Comparison of ENCODE assay signal across 25 cellular contexts in genomic region chr13:23407996-23408395, GRCh38. TPM values are rescaled to one million over a fixed set of nuclear protein-coding genes. Genes with fewer than 3 reads are reported as not detected.
DNase-seq lines count a peak whose midpoint lies in the region; ATAC-seq, FAIRE-seq and TF ChIP-seq lines count a peak whose summit lies in the region.
"Had no signal": no experiment of that assay in that cellular context is flagged by ENCODE, and none has a peak within 500 bp of the region (broad histone marks: within the 10 kb centered on the region; RNA-seq: fewer than 3 reads in every experiment).

No MANE protein-coding gene starts in this region.

- no peak overlapping the region for H2AFZ ChIP-seq in H1 (ENCODE audit: low read length)

- no peak overlapping the region for H2AK5ac ChIP-seq in H1 (ENCODE audit: low read depth, low read length)

- no peak overlapping the region for H2BK15ac ChIP-seq in H1 (ENCODE audit: low read length)

- no peak overlapping the region for H3K9ac ChIP-seq in H1 (replicated peaks in 1 of 4; ENCODE audit: extremely low read depth in 1 of 4, low read depth in 3 of 4, low read length in 3 of 4)
- H3K9ac ChIP-seq: BLaER1 treated with 17β-estradiol and CSF1 and Interleukin-3, amounts not matched to agents 10 nM and 100 nM had no signal

- H3K36me3 Mint-ChIP-seq in WTC11 = peaks cover 13% of the 10 kb centered on the region
- H3K36me3 Mint-ChIP-seq in osteocyte (ENCODE audit: unreplicated experiment) = peaks cover 21% of the 10 kb centered on the region
- H3K36me3 Mint-ChIP-seq: CD14-positive monocyte; CD8-positive, alpha-beta memory T cell had no signal

- no peak overlapping the region for H3K4me2 ChIP-seq in H1 (ENCODE audit: insufficient read depth in 1 of 2, low read depth in 2 of 2, low read length in 2 of 2)
- H3K4me2 ChIP-seq: A549; BLaER1 treated with 17β-estradiol and CSF1 and Interleukin-3, amounts not matched to agents 10 nM and 100 nM had no signal

- H4K91ac ChIP-seq in H1 (replicated peaks; ENCODE audit: insufficient read length, low read length) = no peak overlapping the region

- no peak overlapping the region for H3K14ac ChIP-seq in H1 (ENCODE audit: insufficient read length)

- no peak overlapping the region; the same call in 1 of the 2 replicates for H3K18ac ChIP-seq in H1 (ENCODE audit: extremely low read depth, low read length)

- no peak overlapping the region for H3K23ac ChIP-seq in H1 (ENCODE audit: insufficient read length)

- H3K27me3 ChIP-seq in H1 (replicated peaks in 1 of 4; ENCODE audit: control insufficient read depth in 3 of 4, extremely low read depth in 1 of 4, insufficient read depth in 3 of 4, low read length in 3 of 4) = no peaks in the 10 kb centered on the region
- H3K27me3 ChIP-seq: BE2C; BLaER1 treated with 17β-estradiol and CSF1 and Interleukin-3, amounts not matched to agents 10 nM and 100 nM had no signal

- no peaks in the 10 kb centered on the region for H3K23me2 ChIP-seq in H1 (ENCODE audit: low read depth, low read length)

- H4K5ac ChIP-seq in H1 (ENCODE audit: insufficient read length, low read depth, low read length) = no peak overlapping the region

- H3K9me3 Mint-ChIP-seq in WTC11 (peaks cover 20% of the 10 kb centered on the region), osteocyte (ENCODE audit: unreplicated experiment) (peaks cover 22% of the 10 kb centered on the region)
- H3K9me3 Mint-ChIP-seq: CD4-positive, alpha-beta T cell; CD8-positive, alpha-beta memory T cell had no signal

- CTCF ChIA-PET in WTC11 (lab: Charles Lee) = interaction anchor here (1.5 kb wide), 1 partner anchor 25 kb away, joined by 4 read pairs; no protein-coding TSS in a partner anchor
- CTCF ChIA-PET in H1 (lab: Charles Lee; ENCODE audit: partially characterized antibody) = interaction anchor here (0.7 to 1.6 kb wide), 5 partner anchors 15 to 30 kb away, joined by 3 to 5 read pairs (median 3); no protein-coding TSS in a partner anchor

- TF ChIP-seq POLR2A in H1 (IDR thresholded peaks at IDR 0.05; ENCODE audit: control extremely low read depth in 1 of 2, low read depth in 2 of 2, low read length in 2 of 2) = no peak

- peaks cover 0 to 10% of the 10 kb centered on the region in 2 experiments; a peak in 1 of 4 replicates for H3K79me2 ChIP-seq in H1 (ENCODE audit: control insufficient read depth in 1 of 2, insufficient read depth in 2 of 2, low read length in 2 of 2)

- intact Hi-C loops in left colon (cut with DNase I, micrococcal nuclease) = no loop called here

- no peak overlapping the region for H3K4ac ChIP-seq in H1 (replicated peaks; ENCODE audit: insufficient read length, low read depth, low read length)

- no peak overlapping the region for H3K56ac ChIP-seq in H1 (replicated peaks; ENCODE audit: insufficient read length, low read depth, low read length)

- H4K20me1 ChIP-seq in H1 (replicated peaks in 1 of 2; ENCODE audit: control insufficient read depth in 1 of 2, insufficient read depth in 2 of 2, low read length in 2 of 2) = no peaks in the 10 kb centered on the region
- H4K20me1 ChIP-seq: BLaER1 treated with 17β-estradiol and CSF1 and Interleukin-3, amounts not matched to agents 10 nM and 100 nM had no signal

- H3K4me1 Mint-ChIP-seq in WTC11 = peaks cover 15% of the 10 kb centered on the region
- H3K4me1 Mint-ChIP-seq in osteocyte (ENCODE audit: unreplicated experiment) = no peaks in the 10 kb centered on the region
- H3K4me1 Mint-ChIP-seq: CD14-positive monocyte had no signal

- H3K27me3 Mint-ChIP-seq in WTC11 (ENCODE audit: low read depth) = no peaks in the 10 kb centered on the region
- no peaks in the 10 kb centered on the region for H3K27me3 Mint-ChIP-seq in osteocyte (ENCODE audit: unreplicated experiment)
- H3K27me3 Mint-ChIP-seq: CD4-positive, alpha-beta T cell had no signal

- no peak overlapping the region for H3K4me3 ChIP-seq in H1 (ENCODE audit: extremely low read depth in 1 of 4, insufficient read depth in 2 of 4, low read depth in 3 of 4, low read length in 4 of 4)
- H3K4me3 ChIP-seq: A549; BLaER1 treated with 17β-estradiol and CSF1 and Interleukin-3, amounts not matched to agents 10 nM and 100 nM; GM12878 had no signal

- no peak overlapping the region for H3K27ac ChIP-seq in H1 (ENCODE audit: low read depth, low read length)
- H3K27ac ChIP-seq: A549; BLaER1 treated with 17β-estradiol and CSF1 and Interleukin-3, amounts not matched to agents 10 nM and 100 nM had no signal

- POLR2A ChIA-PET in WTC11 (lab: Charles Lee) (no interaction called here), H1 (lab: Charles Lee; ENCODE audit: partially characterized antibody) (no interaction called here)

- peaks cover 0 to 5% (median 0%) of the 10 kb centered on the region in 4 experiments; a peak in 1 of 8 replicates for H3K36me3 ChIP-seq in H1 (ENCODE audit: control insufficient read depth in 2 of 4, insufficient read depth in 4 of 4, low read length in 3 of 4)
- H3K36me3 ChIP-seq: BLaER1 treated with 17β-estradiol and CSF1 and Interleukin-3, amounts not matched to agents 10 nM and 100 nM had no signal

- ATAC-seq in WTC11 (no peak), left colon (no peak), GM21529 (IDR thresholded peaks at IDR 0.05; ENCODE audit: unreplicated experiment) (no peak)
- ATAC-seq: A549, GM12878 had no signal

- FAIRE-seq in H1 (lab: Jason Lieb, UNC) = no peak
- FAIRE-seq: A549, D721Med, GM12878, GM19239 had no signal

- H3K4me1 ChIP-seq in H1 (replicated peaks in 1 of 4; ENCODE audit: control insufficient read depth in 3 of 4, insufficient read depth in 4 of 4, low read length in 3 of 4) = peaks cover 0 to 6% (median 4%) of the 10 kb centered on the region in 4 experiments; a peak in 3 of 7 replicates
- H3K4me1 ChIP-seq: A549; BE2C; BLaER1 treated with 17β-estradiol and CSF1 and Interleukin-3, amounts not matched to agents 10 nM and 100 nM had no signal

- 83% methylated on average over 4 of the region's 4 CpGs; no CpG with 5 or more reads in 1 of the 2 experiments for WGBS in H1 (ENCODE audit: extremely low coverage in 1 of 2, insufficient coverage in 1 of 2, insufficient read length in 1 of 2, insufficient replicate concordance in 2 of 2, low coverage in 1 of 2, low lambda C conversion rate in 2 of 2, missing lambda C conversion rate in 1 of 2), 2 experiments

- 0 out of 2 replicates have a peak overlapping the region, but pooled peaks have one; percentile 9 for H2BK12ac ChIP-seq in H1 (ENCODE audit: low read depth, low read length)

- 0 out of 2 replicates have a peak, but pooled peaks cover 2% of the 10 kb centered on the region for H3K79me1 ChIP-seq in H1 (ENCODE audit: low read depth, low read length)

- no peak for TF ChIP-seq CTCF in WTC11 (IDR thresholded peaks at IDR 0.05)
- no peak for TF ChIP-seq CTCF in H1 (IDR thresholded peaks at IDR 0.05; ENCODE audit: control extremely low read depth in 1 of 3, insufficient read depth in 1 of 3, low read depth in 1 of 3, low read length in 3 of 3)
- no peak for TF ChIP-seq CTCF in osteocyte (IDR thresholded peaks at IDR 0.05)

- H4K8ac ChIP-seq in H1 (ENCODE audit: extremely low read depth, insufficient read depth, low read length) = no peak overlapping the region

- no peak for TF ChIP-seq RAD21 in H1 (IDR thresholded peaks at IDR 0.05 in 1 of 2, conservative IDR thresholded peaks at IDR 0.05 in 1 of 2; ENCODE audit: low read depth in 2 of 2, low read length in 2 of 2)

- peak overlapping the region; percentile 35; the same call in 1 of the 2 replicates for H3K27ac Mint-ChIP-seq in WTC11
- H3K27ac Mint-ChIP-seq in osteocyte (ENCODE audit: unreplicated experiment) = no peak overlapping the region
- H3K27ac Mint-ChIP-seq: CD14-positive monocyte; CD4-positive, alpha-beta T cell had no signal

- H2BK5ac ChIP-seq in H1 (ENCODE audit: low read depth, low read length) = no peak overlapping the region

- no peaks in the 10 kb centered on the region for H3K9me3 ChIP-seq in H1 (ENCODE audit: insufficient read depth in 2 of 2, low read depth in 1 of 2, low read length in 1 of 2)
- H3K9me3 ChIP-seq: A549; BE2C; BLaER1 treated with 17β-estradiol and CSF1 and Interleukin-3, amounts not matched to agents 10 nM and 100 nM had no signal

- TF ChIP-seq EP300 in H1 (IDR thresholded peaks at IDR 0.05; ENCODE audit: borderline replicate concordance in 1 of 2, low read depth in 2 of 2, low read length in 2 of 2) = no peak

- DNase-seq in WTC11 (ENCODE audit: low spot score) (no peak), H1 (ENCODE audit: low read depth in 1 of 2, low spot score in 2 of 2) (peak in 1 of 2 experiments; percentile 27), osteocyte (ENCODE audit: extremely low spot score, unreplicated experiment) (peak; percentile 56), iPS-NIHi11 (ENCODE audit: low spot score) (no peak), left colon (no peak)
- DNase-seq: 8988T; ACHN; AML-193; BE2C; CD4-positive, alpha-beta T cell; CD8-positive, alpha-beta memory T cell; DMS 273 treated with DMSO at 0.1 percent for 48 hours; DMS79; EL; GDM1; GOT3; H7; HCEC 1CT had no signal

- H2BK120ac ChIP-seq in H1 (replicated peaks; ENCODE audit: low read depth, low read length) = no peak overlapping the region

- H2BK20ac ChIP-seq in H1 (ENCODE audit: low read length) = no peak overlapping the region

- H3K4me3 Mint-ChIP-seq in WTC11 = no peak overlapping the region
- no peak overlapping the region for H3K4me3 Mint-ChIP-seq in osteocyte (ENCODE audit: unreplicated experiment)
- H3K4me3 Mint-ChIP-seq: CD14-positive monocyte; CD4-positive, alpha-beta T cell; CD8-positive, alpha-beta memory T cell had no signal

TF ChIP-seq in H1, 55 proteins besides CTCF, POLR2A, EP300 and RAD21 (continues in another document):
- no peak for TF ChIP-seq E2F6 (IDR thresholded peaks at IDR 0.05)
- TF ChIP-seq SAP30 (IDR thresholded peaks at IDR 0.05; ENCODE audit: insufficient read depth, insufficient replicate concordance, low read length) = no peak
- no peak for TF ChIP-seq MAFK (IDR thresholded peaks at IDR 0.05; ENCODE audit: low read depth, low read length)
- no peak for TF ChIP-seq GTF2F1 (IDR thresholded peaks at IDR 0.05; ENCODE audit: borderline replicate concordance, low read depth, low read length)

RNA-seq across cellular contexts. Expression of gene SACS, which starts 25.5 kb away (rescaled TPM):
- 30.5 to 35.2 TPM (median 30.8 TPM) in 3 replicates for total RNA-seq in WTC11 (2021)
- 51.3 and 54.2 TPM in 2 replicates for total RNA-seq in H1 (2021; fragmentation: NEBNext Ultra II Directional; extraction: Animal tissue kit (Norgen Biotek cat#: 25700))
- polyA plus RNA-seq in H1 (2011; rRNA removed) = 11.0 and 17.4 TPM in 2 replicates
- polyA plus RNA-seq in H1 (2011; cell fraction: cytosol; rRNA removed) = 14.2 TPM
- 54.3 TPM for polyA plus RNA-seq in H1 (2011; cell fraction: nucleus; rRNA removed)
- polyA plus RNA-seq in H1 (2012, experiment 1 of 2) = 9.6 to 23.4 TPM (median 16.3 TPM) in 4 replicates
- polyA plus RNA-seq in H1 (2012, experiment 2 of 2) = 1.5 TPM
- polyA plus RNA-seq in H1 (2013, experiment 1 of 2) = 23.0 TPM
- 18.6 TPM for polyA plus RNA-seq in H1 (2013, experiment 2 of 2)
- polyA minus RNA-seq in H1 (2011; rRNA and poly(A)+ RNA removed) = 171 and 240 TPM in 2 replicates
- 50.0 TPM for polyA minus RNA-seq in H1 (2011; cell fraction: cytosol; rRNA and poly(A)+ RNA removed)
- polyA minus RNA-seq in H1 (2011; cell fraction: nucleus; rRNA and poly(A)+ RNA removed) = 177 TPM
- 32.1 and 33.6 TPM in 2 replicates for total RNA-seq in osteocyte
- total RNA-seq in left colon = 1 to 10 TPM; 3.3 to 4.5 TPM
